1 cellular context compared by ENCODE assay signal in genomic region chr3:6518709-6519345, GRCh38.
TF ChIP-seq lines count a peak whose summit lies in the region.

No MANE protein-coding gene starts in this region.

TF ChIP-seq in K562, 482 proteins besides CTCF, POLR2A, EP300 and RAD21 (continued from another document and continues in another):
- TF ChIP-seq ZMIZ1 (IDR thresholded peaks at IDR 0.05; ENCODE audit: low read depth in 2 of 2, low read length in 2 of 2): no peak
- TF ChIP-seq IRF9 (tag; IDR thresholded peaks at IDR 0.05): peak; percentile 72
- TF ChIP-seq CBX1 (IDR thresholded peaks at IDR 0.05; ENCODE audit: low read depth): peak; percentile 86
- TF ChIP-seq TFE3 (CRISPR knock-in tag; IDR thresholded peaks at IDR 0.05): no peak
- TF ChIP-seq ZBTB33 (CRISPR knock-in tag; IDR thresholded peaks at IDR 0.05): peak; percentile 53; the same call in 1 of the 2 replicates
- no peak for TF ChIP-seq KAT7 (CRISPR knock-in tag; IDR thresholded peaks at IDR 0.05; ENCODE audit: borderline replicate concordance)
- TF ChIP-seq MAX (CRISPR knock-in tag; IDR thresholded peaks at IDR 0.05): peak; percentile 31; the same call in 1 of the 2 replicates
- TF ChIP-seq XRCC4 (IDR thresholded peaks at IDR 0.05; ENCODE audit: extremely low read depth, insufficient read depth, insufficient read length): no peak
- TF ChIP-seq TBP (optimal IDR thresholded peaks at IDR 0.05; ENCODE audit: low read depth, low read length): no peak
- no peak for TF ChIP-seq KHSRP (IDR thresholded peaks at IDR 0.05)
- 0 out of 2 replicates have a peak, but pooled peaks have one; percentile 20 for TF ChIP-seq NCOA1 (IDR thresholded peaks at IDR 0.05; ENCODE audit: low read depth)
- TF ChIP-seq MBD1 (CRISPR knock-in tag; IDR thresholded peaks at IDR 0.05): no peak
- TF ChIP-seq FOXA3 (CRISPR knock-in tag; conservative IDR thresholded peaks at IDR 0.05 in 1 of 2, IDR thresholded peaks at IDR 0.05 in 1 of 2): peak; percentile 20 to 81; a peak in 2 of 4 replicates
- no peak for TF ChIP-seq NR3C1 (CRISPR knock-in tag; IDR thresholded peaks at IDR 0.05)
- TF ChIP-seq CLOCK (CRISPR knock-in tag; IDR thresholded peaks at IDR 0.05; ENCODE audit: borderline replicate concordance): no peak
- TF ChIP-seq ZSCAN32 (CRISPR knock-in tag; IDR thresholded peaks at IDR 0.05): no peak
- 0 out of 2 replicates have a peak, but pooled peaks have one; percentile 55 for TF ChIP-seq TCF7 (IDR thresholded peaks at IDR 0.05; ENCODE audit: borderline replicate concordance)
- peak; percentile 15 for TF ChIP-seq NEUROD1 (IDR thresholded peaks at IDR 0.05; ENCODE audit: borderline replicate concordance, low read depth, low read length, partially characterized antibody)
- peak in 1 of 3 experiments; percentile 50 for TF ChIP-seq YY1 (IDR thresholded peaks at IDR 0.05; ENCODE audit: borderline replicate concordance in 1 of 3, control insufficient read depth in 1 of 3, extremely low read depth in 1 of 3, insufficient read depth in 3 of 3, insufficient read length in 1 of 3, insufficient replicate concordance in 2 of 3, low read depth in 1 of 3, low read length in 2 of 3)
- no peak for TF ChIP-seq HIVEP1 (CRISPR knock-in tag; IDR thresholded peaks at IDR 0.05)
- TF ChIP-seq FOXK2 (conservative IDR thresholded peaks at IDR 0.05 in 1 of 2, IDR thresholded peaks at IDR 0.05 in 1 of 2; ENCODE audit: low read depth in 2 of 2): peak; percentile 77 to 84
- TF ChIP-seq YBX1 (IDR thresholded peaks at IDR 0.05): no peak
- no peak for TF ChIP-seq CEBPB (tag; IDR thresholded peaks at IDR 0.05)
- TF ChIP-seq SUPT5H (IDR thresholded peaks at IDR 0.05): 0 out of 2 replicates have a peak, but pooled peaks have one; percentile 43
- TF ChIP-seq EWSR1 (IDR thresholded peaks at IDR 0.05; ENCODE audit: borderline replicate concordance, low read depth, partially characterized antibody): no peak
- TF ChIP-seq HDGF (IDR thresholded peaks at IDR 0.05): no peak
- no peak; the same call in 1 of the 2 replicates for TF ChIP-seq PTRF (tag; IDR thresholded peaks at IDR 0.05)
- TF ChIP-seq POLR2B (IDR thresholded peaks at IDR 0.05; ENCODE audit: low read depth, partially characterized antibody): peak; percentile 22
- TF ChIP-seq EHMT2 (IDR thresholded peaks at IDR 0.05): peak; percentile 42; the same call in 1 of the 2 replicates
- peak; percentile 79 for TF ChIP-seq CBFA2T3 (IDR thresholded peaks at IDR 0.05)
- 0 out of 2 replicates have a peak, but pooled peaks have one; percentile 18 for TF ChIP-seq TCFL5 (CRISPR knock-in tag; conservative IDR thresholded peaks at IDR 0.05)
- TF ChIP-seq HMBOX1 (IDR thresholded peaks at IDR 0.05): peak; percentile 65; the same call in 1 of the 2 replicates
- TF ChIP-seq CBX3 (IDR thresholded peaks at IDR 0.05; ENCODE audit: borderline replicate concordance in 1 of 2, low read length in 2 of 2): peak in 1 of 2 experiments; percentile 93; a peak in 2 of 3 replicates
- no peak for TF ChIP-seq MYC (IDR thresholded peaks at IDR 0.05; ENCODE audit: low read depth, low read length)
- TF ChIP-seq MYC (CRISPR knock-in tag; IDR thresholded peaks at IDR 0.05; ENCODE audit: borderline replicate concordance, low read depth): no peak
- TF ChIP-seq CTBP1 (IDR thresholded peaks at IDR 0.05; ENCODE audit: borderline replicate concordance): peak; percentile 81
- no peak for TF ChIP-seq ZNF76 (CRISPR knock-in tag; IDR thresholded peaks at IDR 0.05; ENCODE audit: borderline replicate concordance)
- TF ChIP-seq CC2D1A (IDR thresholded peaks at IDR 0.05): peak; percentile 95
- TF ChIP-seq MLLT1 (IDR thresholded peaks at IDR 0.05): 0 out of 4 replicates have a peak, but pooled peaks of 1 of the 2 experiments have one; percentile 30
- TF ChIP-seq DPF2 (IDR thresholded peaks at IDR 0.05): peak; percentile 83
- TF ChIP-seq ZNF57 (CRISPR knock-in tag; IDR thresholded peaks at IDR 0.05): no peak
- TF ChIP-seq NFRKB (IDR thresholded peaks at IDR 0.05; ENCODE audit: low read depth): 0 out of 2 replicates have a peak, but pooled peaks have one; percentile 28
- 0 out of 2 replicates have a peak, but pooled peaks have one; percentile 22 for TF ChIP-seq PKNOX1 (IDR thresholded peaks at IDR 0.05)
- no peak for TF ChIP-seq ZC3H11A (IDR thresholded peaks at IDR 0.05; ENCODE audit: low read depth, low read length)
- TF ChIP-seq SRSF1 (IDR thresholded peaks at IDR 0.05; ENCODE audit: low read depth, low read length): no peak
- TF ChIP-seq DACH1 (IDR thresholded peaks at IDR 0.05; ENCODE audit: partially characterized antibody): peak; percentile 20
- TF ChIP-seq CXXC5 (CRISPR knock-in tag; IDR thresholded peaks at IDR 0.05): peak; percentile 33; the same call in 1 of the 2 replicates
